In genomic region chr4:890036-890695, GRCh38 we compare ENCODE assay signal across 8 cellular contexts.
"Had no signal": no experiment of that assay in that cellular context is flagged by ENCODE, and none has a peak within 500 bp of the region (broad histone marks: within the 10 kb centered on the region; RNA-seq: fewer than 3 reads in every experiment).

No MANE protein-coding gene starts in this region.

- DNase-seq: GDM1, GF-D8 had no signal

- ATAC-seq: GM12878 had no signal

- FAIRE-seq: G401.6, GM12878, GM12891, GM12892, GM18507, GM19239 had no signal

- H3K4me3 ChIP-seq: GM12878 had no signal
